8 cellular contexts compared by ENCODE assay signal in genomic region chr4:73446336-73446938, GRCh38. TPM values are rescaled to one million over a fixed set of nuclear protein-coding genes. Genes with fewer than 3 reads are reported as not detected.
DNase-seq lines count a peak whose midpoint lies in the region; ATAC-seq, FAIRE-seq and TF ChIP-seq lines count a peak whose summit lies in the region.

No MANE protein-coding gene starts in this region.

- H3K9me3 ChIP-seq in CD4-positive, alpha-beta T cell (ENCODE audit: control insufficient read depth, low read length) = no peaks in the 10 kb centered on the region
- H3K9me3 ChIP-seq in testis = no peaks in the 10 kb centered on the region
- no peaks in the 10 kb centered on the region for H3K9me3 ChIP-seq in gastroesophageal sphincter

- no peaks in the 10 kb centered on the region for H3K36me3 Mint-ChIP-seq in CD4-positive, alpha-beta T cell (ENCODE audit: low read depth)
- no peaks in the 10 kb centered on the region for H3K36me3 Mint-ChIP-seq in glutamatergic neuron (ENCODE audit: unreplicated experiment)

- no peaks in the 10 kb centered on the region for H3K4me1 ChIP-seq in testis
- H3K4me1 ChIP-seq in gastroesophageal sphincter = no peaks in the 10 kb centered on the region

- intact Hi-C loops in CD4-positive, alpha-beta T cell (cut with DNase I, micrococcal nuclease) = loop anchor here in 1 of 2 experiments (2.0 kb wide), 1 partner anchor 744 kb away; no protein-coding TSS in a partner anchor
- intact Hi-C loops in testis (cut with DNase I; ENCODE audit: low total_unique reads) = no loop called here

- 46 to 50% methylated on average over 3 to 4 of the region's 4 CpGs for WGBS in testis, 2 donors
- 38% methylated on average over 3 of the region's 4 CpGs; no CpG with 5 or more reads in 1 of the 2 donors for WGBS in gastroesophageal sphincter (ENCODE audit: low coverage in 1 of 2), 2 donors

- TF ChIP-seq EP300 in gastroesophageal sphincter (IDR thresholded peaks at IDR 0.05) = no peak

- H3K36me3 ChIP-seq in testis (ENCODE audit: low read depth, missing control alignments) (no peaks in the 10 kb centered on the region), gastroesophageal sphincter (no peaks in the 10 kb centered on the region)

- ATAC-seq in CD4-positive, alpha-beta T cell (ENCODE audit: poor library complexity) = peak; percentile 92
- ATAC-seq in GM18511 (IDR thresholded peaks at IDR 0.05; ENCODE audit: unreplicated experiment) (peak; percentile 100), HG02840 (IDR thresholded peaks at IDR 0.05; ENCODE audit: low FRiP score, unreplicated experiment) (peak; percentile 99), gastroesophageal sphincter (no peak)

- peak; percentile 50 for FAIRE-seq in TTC549 (lab: Jason Lieb, UNC)

- H3K27me3 ChIP-seq in CD4-positive, alpha-beta T cell (ENCODE audit: control insufficient read depth, insufficient read depth, low read length) = no peaks in the 10 kb centered on the region
- no peaks in the 10 kb centered on the region for H3K27me3 ChIP-seq in testis
- no peaks in the 10 kb centered on the region for H3K27me3 ChIP-seq in gastroesophageal sphincter

- H3K9me3 Mint-ChIP-seq in CD4-positive, alpha-beta T cell = no peaks in the 10 kb centered on the region
- no peaks in the 10 kb centered on the region for H3K9me3 Mint-ChIP-seq in glutamatergic neuron (ENCODE audit: unreplicated experiment)

- POLR2A ChIA-PET in CD4-positive, alpha-beta T cell (lab: Charles Lee) = no interaction called here

- no peak for DNase-seq in CD4-positive, alpha-beta T cell
- peak; percentile 62 for DNase-seq in NCI-H1105 treated with DMSO at 0.1 percent for 48 hours (lab: John Stamatoyannopoulos, UW)
- no peak for DNase-seq in glutamatergic neuron
- peak; percentile 35 for DNase-seq in testis

- H3K27me3 Mint-ChIP-seq in CD4-positive, alpha-beta T cell = peaks cover 23% of the 10 kb centered on the region
- no peaks in the 10 kb centered on the region for H3K27me3 Mint-ChIP-seq in glutamatergic neuron (ENCODE audit: unreplicated experiment)

- no peak overlapping the region for H3K27ac Mint-ChIP-seq in CD4-positive, alpha-beta T cell
- no peak overlapping the region for H3K27ac Mint-ChIP-seq in glutamatergic neuron (ENCODE audit: unreplicated experiment)

- no peak overlapping the region for H3K4me3 ChIP-seq in testis
- H3K4me3 ChIP-seq in gastroesophageal sphincter = no peak overlapping the region

- CTCF ChIA-PET in CD4-positive, alpha-beta T cell (lab: Charles Lee) = interaction anchor here (1.1 to 1.4 kb wide), 2 partner anchors 9 to 188 kb away, joined by 3 to 5 read pairs; partner anchors contain the start of gene ANKRD17

- no peak overlapping the region for H3K27ac ChIP-seq in CD4-positive, alpha-beta T cell (ENCODE audit: low read depth, low read length)
- H3K27ac ChIP-seq in testis = no peak overlapping the region
- H3K27ac ChIP-seq in gastroesophageal sphincter = no peak overlapping the region

- no peak overlapping the region for H3K4me3 Mint-ChIP-seq in CD4-positive, alpha-beta T cell
- no peak overlapping the region for H3K4me3 Mint-ChIP-seq in glutamatergic neuron (ENCODE audit: unreplicated experiment)

- TF ChIP-seq POLR2A in testis (IDR thresholded peaks at IDR 0.05) (no peak), gastroesophageal sphincter (IDR thresholded peaks at IDR 0.05) (no peak)

- TF ChIP-seq CTCF in CD4-positive, alpha-beta T cell (IDR thresholded peaks at IDR 0.05) = peak; percentile 71
- TF ChIP-seq CTCF in glutamatergic neuron (IDR thresholded peaks at IDR 0.05; ENCODE audit: partially characterized antibody, unreplicated experiment) (peak; percentile 74), testis (IDR thresholded peaks at IDR 0.05) (peak; percentile 35 to 57 (median 55)), gastroesophageal sphincter (IDR thresholded peaks at IDR 0.05) (peak in 2 of 4 experiments; percentile 12 to 45)

- no peaks in the 10 kb centered on the region for H3K4me1 Mint-ChIP-seq in CD4-positive, alpha-beta T cell (ENCODE audit: low read depth)
- H3K4me1 Mint-ChIP-seq in glutamatergic neuron (ENCODE audit: low read depth, unreplicated experiment) = peaks cover 4% of the 10 kb centered on the region

RNA-seq across cellular contexts. Expression of gene AFP, which starts 10.4 kb away (rescaled TPM):
- total RNA-seq in CD4-positive, alpha-beta T cell = not detected
- total RNA-seq in glutamatergic neuron (ENCODE audit: unreplicated experiment) (not detected), testis (not detected), gastroesophageal sphincter (not detected)
- polyA plus RNA-seq in testis (ENCODE audit: insufficient read depth, low read depth, low replicate concordance) = 0.16 TPM

RNA-seq across cellular contexts. Expression of gene AFM, which starts 35.1 kb away (rescaled TPM):
- total RNA-seq in CD4-positive, alpha-beta T cell = not detected
- not detected for total RNA-seq in glutamatergic neuron (ENCODE audit: unreplicated experiment)
- under 1 TPM in 1 of 2 donors, not detected in 1; 0.19 TPM for total RNA-seq in testis
- 0.20 TPM for polyA plus RNA-seq in testis (ENCODE audit: insufficient read depth, low read depth, low replicate concordance)
- total RNA-seq in gastroesophageal sphincter = not detected

RNA-seq across cellular contexts. Expression of gene ALB, which starts 42.4 kb away (rescaled TPM):
- under 1 TPM; 0.47 to 0.63 TPM for total RNA-seq in CD4-positive, alpha-beta T cell
- total RNA-seq in glutamatergic neuron (ENCODE audit: unreplicated experiment) (not detected), testis (1 to 10 TPM; 3.5 to 5.0 TPM), gastroesophageal sphincter (under 1 TPM in 3 of 4 donors, not detected in 1; 0.27 to 0.47 (median 0.40) TPM)
- polyA plus RNA-seq in testis (ENCODE audit: insufficient read depth, low read depth, low replicate concordance) = 6.9 TPM

Comparison
In these comparisons a context has a peak if more than half of its experiments do, and no peak if none do; other contexts are left out.
1. DNase-seq: peak in NCI-H1105 treated with DMSO at 0.1 percent for 48 hours (single experiment) and testis (single experiment); none in CD4-positive, alpha-beta T cell (0 of 10) and glutamatergic neuron (single experiment).